ENCODE assay signal across 12 cellular contexts in genomic region chr6:15317934-15318902, GRCh38.
DNase-seq lines count a peak whose midpoint lies in the region; ATAC-seq lines count a peak whose summit lies in the region.
"Had no signal": no experiment of that assay in that cellular context is flagged by ENCODE, and none has a peak within 500 bp of the region (broad histone marks: within the 10 kb centered on the region; RNA-seq: fewer than 3 reads in every experiment).

No MANE protein-coding gene starts in this region.

- peak overlapping the region; percentile 21 for H3K27ac ChIP-seq in KOPT-K1 (ENCODE audit: low read depth, low read length, poor library complexity, severe bottlenecking)
- H3K27ac ChIP-seq in neuronal stem cell (replicated peaks; ENCODE audit: low read length) = peak overlapping the region; percentile 12
- H3K27ac ChIP-seq: gastroesophageal sphincter had no signal

- H2BK5ac ChIP-seq in neuronal stem cell (ENCODE audit: low read length) = no peak overlapping the region

- H4K91ac ChIP-seq in neuronal stem cell (ENCODE audit: low read depth, low read length, poor library complexity) = no peak overlapping the region

- peak overlapping the region; percentile 10 for H2AFZ ChIP-seq in neuronal stem cell (ENCODE audit: low read length)

- no peak overlapping the region for H3K14ac ChIP-seq in neuronal stem cell (ENCODE audit: low read length)

- H3K4ac ChIP-seq in neuronal stem cell (ENCODE audit: low read length) = no peak overlapping the region

- ATAC-seq in central memory CD8-positive, alpha-beta T cell (replicated peaks; ENCODE audit: extremely low read depth, poor library complexity, severe bottlenecking) = no peak
- ATAC-seq: gastroesophageal sphincter had no signal

- CTCF ChIA-PET in activated CD4-positive, alpha-beta memory T cell treated with anti-CD3 and anti-CD28 coated beads for 36 hours (lab: Charles Lee) = no interaction called here
- CTCF ChIA-PET in activated CD4-positive, alpha-beta memory T cell treated with anti-CD3 and anti-CD28 coated beads, Interleukin-2, amount 10 ng/mL, durations not matched to agents 7 days and 5 days (lab: Charles Lee) = no interaction called here

- no peak overlapping the region for H2BK15ac ChIP-seq in neuronal stem cell (ENCODE audit: low read length)

- peak overlapping the region in 1 of 2 donors; percentile 30 for H3K4me3 ChIP-seq in neuronal stem cell (ENCODE audit: low read length in 2 of 2)
- H3K4me3 ChIP-seq: gastroesophageal sphincter had no signal

- no peak overlapping the region for H3K23ac ChIP-seq in neuronal stem cell (ENCODE audit: low read depth, low read length, poor library complexity)

- no peak overlapping the region for H3K9ac ChIP-seq in neuronal stem cell (ENCODE audit: low read depth, low read length, poor library complexity)

- peak overlapping the region; percentile 67 for H3K27ac Mint-ChIP-seq in activated CD4-positive, alpha-beta memory T cell treated with anti-CD3 and anti-CD28 coated beads for 36 hours
- H3K27ac Mint-ChIP-seq in activated CD4-positive, alpha-beta memory T cell treated with anti-CD3 and anti-CD28 coated beads, Interleukin-2, amount 10 ng/mL, durations not matched to agents 7 days and 5 days = no peak overlapping the region
- H3K27ac Mint-ChIP-seq in central memory CD8-positive, alpha-beta T cell (ENCODE audit: low read depth) = peak overlapping the region; percentile 76

- peak overlapping the region; percentile 37 for H3K18ac ChIP-seq in neuronal stem cell (ENCODE audit: low read length)

- H3K27me3 ChIP-seq in neuronal stem cell (ENCODE audit: control insufficient read depth in 3 of 3, insufficient read depth in 3 of 3, low read depth in 1 of 3, low read length in 3 of 3) = no peaks in the 10 kb centered on the region
- H3K27me3 ChIP-seq: gastroesophageal sphincter had no signal

- H2AK5ac ChIP-seq in neuronal stem cell (ENCODE audit: low read depth, low read length) = no peak overlapping the region

- no peaks in the 10 kb centered on the region for H3K27me3 Mint-ChIP-seq in activated CD4-positive, alpha-beta memory T cell treated with anti-CD3 and anti-CD28 coated beads for 36 hours
- H3K27me3 Mint-ChIP-seq in activated CD4-positive, alpha-beta memory T cell treated with anti-CD3 and anti-CD28 coated beads, Interleukin-2, amount 10 ng/mL, durations not matched to agents 7 days and 5 days = no peaks in the 10 kb centered on the region
- no peaks in the 10 kb centered on the region for H3K27me3 Mint-ChIP-seq in central memory CD8-positive, alpha-beta T cell

- H3K79me1 ChIP-seq in neuronal stem cell (ENCODE audit: low read depth, low read length) = peaks cover 4% of the 10 kb centered on the region

- POLR2A ChIA-PET in activated CD4-positive, alpha-beta memory T cell treated with anti-CD3 and anti-CD28 coated beads for 36 hours (lab: Charles Lee) = interaction anchor here (0.7 kb wide), 1 partner anchor 1448 kb away, joined by 5 read pairs; no protein-coding TSS in a partner anchor
- POLR2A ChIA-PET in activated CD4-positive, alpha-beta memory T cell treated with anti-CD3 and anti-CD28 coated beads, Interleukin-2, amount 10 ng/mL, durations not matched to agents 7 days and 5 days (lab: Charles Lee) = interaction anchor here (0.7 kb wide), 1 partner anchor 65 kb away, joined by 3 read pairs; no protein-coding TSS in a partner anchor

- peaks cover 8% of the 10 kb centered on the region for H3K36me3 Mint-ChIP-seq in activated CD4-positive, alpha-beta memory T cell treated with anti-CD3 and anti-CD28 coated beads for 36 hours
- peaks cover 35% of the 10 kb centered on the region for H3K36me3 Mint-ChIP-seq in activated CD4-positive, alpha-beta memory T cell treated with anti-CD3 and anti-CD28 coated beads, Interleukin-2, amount 10 ng/mL, durations not matched to agents 7 days and 5 days (ENCODE audit: low read depth)
- peaks cover 3% of the 10 kb centered on the region for H3K36me3 Mint-ChIP-seq in central memory CD8-positive, alpha-beta T cell (ENCODE audit: insufficient read depth)

- DNase-seq in activated CD4-positive, alpha-beta memory T cell treated with anti-CD3 and anti-CD28 coated beads for 36 hours = peak; percentile 55
- DNase-seq in activated CD4-positive, alpha-beta memory T cell treated with anti-CD3 and anti-CD28 coated beads, Interleukin-2, amount 10 ng/mL, durations not matched to agents 7 days and 5 days = no peak
- no peak for DNase-seq in central memory CD8-positive, alpha-beta T cell (ENCODE audit: low spot score in 2 of 2)
- peak; percentile 51 for DNase-seq in neuronal stem cell (ENCODE audit: low spot score)
- DNase-seq in RPMI8226 = no peak
- no peak for DNase-seq in NCI-H1436 (lab: John Stamatoyannopoulos, UW)
- DNase-seq in NCI-H2107 treated with DMSO at 0.1 percent for 48 hours (lab: John Stamatoyannopoulos, UW; ENCODE audit: unreplicated experiment) = no peak
- DNase-seq: activated CD8-positive, alpha-beta memory T cell treated with anti-CD3 and anti-CD28 coated beads for 24 hours; NCI-H187; stimulated activated naive CD4-positive, alpha-beta T cell had no signal

- no peaks in the 10 kb centered on the region for H3K9me3 Mint-ChIP-seq in activated CD4-positive, alpha-beta memory T cell treated with anti-CD3 and anti-CD28 coated beads for 36 hours
- no peaks in the 10 kb centered on the region for H3K9me3 Mint-ChIP-seq in activated CD4-positive, alpha-beta memory T cell treated with anti-CD3 and anti-CD28 coated beads, Interleukin-2, amount 10 ng/mL, durations not matched to agents 7 days and 5 days
- no peaks in the 10 kb centered on the region for H3K9me3 Mint-ChIP-seq in central memory CD8-positive, alpha-beta T cell

- H3K36me3 ChIP-seq in KOPT-K1 (ENCODE audit: insufficient read depth, low read length) (no peaks in the 10 kb centered on the region; the same call in 1 of the 2 replicates), neuronal stem cell (replicated peaks in 1 of 2; ENCODE audit: control insufficient read depth in 2 of 2, insufficient read depth in 2 of 2, low read length in 2 of 2) (no peaks in the 10 kb centered on the region)
- H3K36me3 ChIP-seq: gastroesophageal sphincter had no signal

- H3K9me3 ChIP-seq in KOPT-K1 (ENCODE audit: insufficient read depth, low read length, poor library complexity, severe bottlenecking) (no peaks in the 10 kb centered on the region), neuronal stem cell (replicated peaks in 1 of 2; ENCODE audit: control insufficient read depth in 2 of 2, insufficient read depth in 1 of 2, low read depth in 1 of 2, low read length in 2 of 2) (no peaks in the 10 kb centered on the region)
- H3K9me3 ChIP-seq: gastroesophageal sphincter had no signal

- H2BK120ac ChIP-seq in neuronal stem cell (ENCODE audit: low read depth, low read length) = no peak overlapping the region

- intact Hi-C loops in activated CD4-positive, alpha-beta memory T cell treated with anti-CD3 and anti-CD28 coated beads for 36 hours (cut with micrococcal nuclease) = loop anchor here (1.0 kb wide), 1 partner anchor 13 kb away; no protein-coding TSS in a partner anchor

- H2BK12ac ChIP-seq in neuronal stem cell (ENCODE audit: low read length) = no peak overlapping the region

- H3K4me2 ChIP-seq in neuronal stem cell (ENCODE audit: insufficient read depth, low read length, poor library complexity, severe bottlenecking) = no peak overlapping the region

- H3K4me3 Mint-ChIP-seq in activated CD4-positive, alpha-beta memory T cell treated with anti-CD3 and anti-CD28 coated beads for 36 hours = peak overlapping the region; percentile 20
- H3K4me3 Mint-ChIP-seq in activated CD4-positive, alpha-beta memory T cell treated with anti-CD3 and anti-CD28 coated beads, Interleukin-2, amount 10 ng/mL, durations not matched to agents 7 days and 5 days = no peak overlapping the region
- no peak overlapping the region for H3K4me3 Mint-ChIP-seq in central memory CD8-positive, alpha-beta T cell

- peaks cover 14 to 47% of the 10 kb centered on the region in 2 donors for H3K4me1 ChIP-seq in neuronal stem cell (ENCODE audit: control insufficient read depth in 2 of 2, insufficient read depth in 1 of 2, low read depth in 1 of 2, low read length in 2 of 2)

- no CpG with 5 or more reads among the region's 9 CpGs for WGBS in neuronal stem cell (ENCODE audit: extremely low coverage in 2 of 2, insufficient read length in 2 of 2, insufficient replicate concordance in 1 of 2), 2 donors

- H3K4me1 Mint-ChIP-seq in activated CD4-positive, alpha-beta memory T cell treated with anti-CD3 and anti-CD28 coated beads for 36 hours (ENCODE audit: low read depth) = peaks cover 96% of the 10 kb centered on the region
- H3K4me1 Mint-ChIP-seq in activated CD4-positive, alpha-beta memory T cell treated with anti-CD3 and anti-CD28 coated beads, Interleukin-2, amount 10 ng/mL, durations not matched to agents 7 days and 5 days = peaks cover 74% of the 10 kb centered on the region
- peaks cover 88% of the 10 kb centered on the region for H3K4me1 Mint-ChIP-seq in central memory CD8-positive, alpha-beta T cell

- H4K8ac ChIP-seq in neuronal stem cell (ENCODE audit: low read depth, low read length) = no peak overlapping the region

Comparison
In these comparisons a context has a peak if more than half of its experiments do, and no peak if none do; other contexts are left out.
1. DNase-seq: peak in activated CD4-positive, alpha-beta memory T cell treated with anti-CD3 and anti-CD28 coated beads for 36 hours (single experiment) and neuronal stem cell (single experiment); none in activated CD4-positive, alpha-beta memory T cell treated with anti-CD3 and anti-CD28 coated beads, Interleukin-2, amount 10 ng/mL, durations not matched to agents 7 days and 5 days (single experiment), central memory CD8-positive, alpha-beta T cell (0 of 2), RPMI8226 (single experiment), NCI-H1436 (single experiment) and NCI-H2107 treated with DMSO at 0.1 percent for 48 hours (single experiment).